21 cellular contexts compared by ENCODE assay signal in the genomic region with DNA sequence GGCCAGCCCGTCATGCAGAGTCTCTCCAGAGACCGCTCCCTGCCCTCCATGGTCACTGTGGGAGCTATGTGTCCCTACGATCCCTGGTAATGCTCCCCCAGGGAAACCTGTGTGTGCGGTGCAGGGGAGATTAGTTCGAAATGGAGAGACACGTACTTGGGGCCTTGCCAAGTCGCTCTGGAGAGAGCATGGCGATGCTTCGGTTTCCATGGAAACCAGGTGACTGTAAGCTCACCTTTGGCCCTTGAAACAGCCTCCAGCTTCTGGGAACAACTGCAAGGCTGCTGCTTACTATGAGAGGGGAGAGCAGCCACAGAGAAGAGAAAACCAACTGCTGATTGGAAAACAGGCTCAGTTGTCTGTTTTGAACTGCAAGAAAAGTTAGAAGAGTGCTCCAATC.
"Had no signal": no experiment of that assay in that cellular context is flagged by ENCODE, and none has a peak within 500 bp of the region (broad histone marks: within the 10 kb centered on the region; RNA-seq: fewer than 3 reads in every experiment).

No MANE protein-coding gene starts in this region.

- H3K9ac ChIP-seq: KMS-11 had no signal

- ATAC-seq: activated CD8-positive, alpha-beta T cell treated with anti-CD3 and anti-CD28 coated beads, Interleukin-2, amount 10 ng/mL, durations not matched to agents 7 days and 5 days; T-helper 17 cell; WTC11 had no signal

- H3K9me3 ChIP-seq: breast epithelium, colonic mucosa had no signal

- H3K27me3 ChIP-seq: breast epithelium, colonic mucosa had no signal

- H3K27ac ChIP-seq: breast epithelium, colonic mucosa, KMS-11, PC-9 had no signal

- H3K4me2 ChIP-seq: KMS-11, PC-9 had no signal

- H3K36me3 ChIP-seq: breast epithelium, colonic mucosa had no signal

- H3K4me1 ChIP-seq: breast epithelium, colonic mucosa had no signal

- H3K4me3 ChIP-seq: breast epithelium, colonic mucosa, PC-9 had no signal

- DNase-seq: activated CD4-positive, alpha-beta T cell treated with anti-CD3 and anti-CD28 coated beads for 48 hours; activated CD4-positive, alpha-beta T cell treated with anti-CD3 and anti-CD28 coated beads, Interleukin-2, amount 50 U/mL, for 4 hours; activated CD4-positive, CD25-positive, alpha-beta regulatory T cell treated with anti-CD3 and anti-CD28 coated beads, Interleukin-2, amount 50 U/mL, for 72 hours; activated CD8-positive, alpha-beta memory T cell treated with anti-CD3 and anti-CD28 coated beads, Interleukin-2, amount 50 U/mL, for 48 hours; activated CD8-positive, alpha-beta T cell treated with anti-CD3 and anti-CD28 coated beads, Interleukin-2, amount 10 ng/mL, durations not matched to agents 7 days and 5 days; activated T-cell treated with anti-CD3 and anti-CD28 coated beads, Interleukin-2, amount 50 U/mL, for 1 hour; aorta; caudate nucleus; colonic mucosa; NCI-H1092; NCI-H1436; NCI-H187 treated with DMSO at 0.1 percent for 48 hours; NCI-H446; NCI-H524; PC-9; SIG-M5; T-helper 17 cell; T-helper 9 cell had no signal

- H2AFZ ChIP-seq: PC-9 had no signal
